Comparison of ENCODE assay signal across 12 cellular contexts in genomic region chrX:49910344-49910743, GRCh38. TPM values are rescaled to one million over a fixed set of nuclear protein-coding genes. Genes with fewer than 3 reads are reported as not detected.
A peak's percentile ranks its signal among the peaks of the same experiment; 100 is the strongest.
DNase-seq lines count a peak whose midpoint lies in the region; ATAC-seq lines count a peak whose summit lies in the region.
"Had no signal": no experiment of that assay in that cellular context is flagged by ENCODE, and none has a peak within 500 bp of the region (broad histone marks: within the 10 kb centered on the region; RNA-seq: fewer than 3 reads in every experiment).

No MANE protein-coding gene starts in this region.

- no peak overlapping the region for H3K4me3 Mint-ChIP-seq in activated T-helper 17 cell treated with anti-CD3 and anti-CD28 coated beads, Interleukin-2, amount 50 U/mL, for 72 hours
- H3K4me3 Mint-ChIP-seq: immature natural killer cell had no signal

- peak; percentile 64 for ATAC-seq in GM21529 (IDR thresholded peaks at IDR 0.05; ENCODE audit: unreplicated experiment)
- ATAC-seq in activated T-helper 17 cell treated with anti-CD3 and anti-CD28 coated beads, Interleukin-2, amount 50 U/mL, for 72 hours (replicated peaks) = peak; percentile 23
- ATAC-seq in esophagus mucosa = no peak

- peaks cover 14% of the 10 kb centered on the region for H3K4me1 Mint-ChIP-seq in activated T-helper 17 cell treated with anti-CD3 and anti-CD28 coated beads, Interleukin-2, amount 50 U/mL, for 72 hours
- H3K4me1 Mint-ChIP-seq: immature natural killer cell had no signal

- H3K9me3 Mint-ChIP-seq in activated T-helper 17 cell treated with anti-CD3 and anti-CD28 coated beads, Interleukin-2, amount 50 U/mL, for 72 hours = no peaks in the 10 kb centered on the region
- H3K9me3 Mint-ChIP-seq: immature natural killer cell had no signal

- peak; percentile 73 for DNase-seq in DMS79 (lab: John Stamatoyannopoulos, UW)
- DNase-seq in NCI-H1436 (lab: John Stamatoyannopoulos, UW) = peak; percentile 81
- no peak for DNase-seq in ACHN
- DNase-seq in activated CD8-positive, alpha-beta memory T cell treated with anti-CD3 and anti-CD28 coated beads, Interleukin-2, amount 50 U/mL, for 48 hours = no peak
- DNase-seq in glomerular visceral epithelial cell (ENCODE audit: extremely low spot score) = no peak
- DNase-seq: dorsolateral prefrontal cortex, immature natural killer cell, posterior cingulate gyrus, Right ventricle myocardium superior had no signal

- in situ Hi-C loops in ACHN (cut with HindIII; ENCODE audit: low pct_ligation_motif_present, low pct_unique_long_range_greater_than_20kb, low sequenced_read_pairs) = no loop called here

- H3K27me3 Mint-ChIP-seq in activated T-helper 17 cell treated with anti-CD3 and anti-CD28 coated beads, Interleukin-2, amount 50 U/mL, for 72 hours = no peaks in the 10 kb centered on the region

- H3K27ac Mint-ChIP-seq in activated T-helper 17 cell treated with anti-CD3 and anti-CD28 coated beads, Interleukin-2, amount 50 U/mL, for 72 hours = peak overlapping the region; percentile 71
- H3K27ac Mint-ChIP-seq: immature natural killer cell had no signal

- H3K36me3 Mint-ChIP-seq in activated T-helper 17 cell treated with anti-CD3 and anti-CD28 coated beads, Interleukin-2, amount 50 U/mL, for 72 hours (ENCODE audit: low read depth) = no peaks in the 10 kb centered on the region
- H3K36me3 Mint-ChIP-seq: immature natural killer cell had no signal

RNA-seq across cellular contexts. Expression of gene CLCN5, which starts 12.1 kb away (rescaled TPM):
- 1 to 10 TPM; 3.1 to 4.3 TPM for total RNA-seq in activated T-helper 17 cell treated with anti-CD3 and anti-CD28 coated beads, Interleukin-2, amount 50 U/mL, for 72 hours
- total RNA-seq in esophagus mucosa = 5.8 TPM

RNA-seq across cellular contexts. Expression of gene USP27X, which starts 31.1 kb away (rescaled TPM):
- 1 to 10 TPM; 1.1 to 1.5 TPM for total RNA-seq in activated T-helper 17 cell treated with anti-CD3 and anti-CD28 coated beads, Interleukin-2, amount 50 U/mL, for 72 hours
- 1.2 TPM for total RNA-seq in esophagus mucosa

Comparison
In these comparisons a context has a peak if more than half of its experiments do, and no peak if none do; other contexts are left out.
1. DNase-seq: peak in DMS79 (single experiment) and NCI-H1436 (single experiment); none in ACHN (single experiment), activated CD8-positive, alpha-beta memory T cell treated with anti-CD3 and anti-CD28 coated beads, Interleukin-2, amount 50 U/mL, for 48 hours (single experiment) and glomerular visceral epithelial cell (single experiment).